1 cellular context compared by ENCODE assay signal in genomic region chr14:81331229-81332026, GRCh38.
TF ChIP-seq lines count a peak whose summit lies in the region.

No MANE protein-coding gene starts in this region.

TF ChIP-seq in GM23338, 12 proteins besides CTCF, POLR2A, EP300 and RAD21 (continued from another document):
- no peak for TF ChIP-seq REST (IDR thresholded peaks at IDR 0.05; ENCODE audit: unreplicated experiment)
- no peak for TF ChIP-seq CREB1 (CRISPR knock-in tag; IDR thresholded peaks at IDR 0.05; ENCODE audit: low read depth)
- TF ChIP-seq ZNF462 (CRISPR knock-in tag; IDR thresholded peaks at IDR 0.05) = no peak
